ENCODE assay signal across 1 cellular context in genomic region chr17:4610656-4611055, GRCh38.
TF ChIP-seq lines count a peak whose summit lies in the region.

No MANE protein-coding gene starts in this region.

TF ChIP-seq in GM23338, 12 proteins besides CTCF, POLR2A, EP300 and RAD21 (continued from another document):
- TF ChIP-seq ZNF462 (CRISPR knock-in tag; IDR thresholded peaks at IDR 0.05) = no peak
- no peak for TF ChIP-seq EZH2phosphoT487 (IDR thresholded peaks at IDR 0.05; ENCODE audit: unreplicated experiment)
- TF ChIP-seq JUNB (IDR thresholded peaks at IDR 0.05; ENCODE audit: unreplicated experiment) = no peak
- no peak for TF ChIP-seq STAT1 (IDR thresholded peaks at IDR 0.05; ENCODE audit: unreplicated experiment)
- no peak for TF ChIP-seq ZNF114 (CRISPR knock-in tag; IDR thresholded peaks at IDR 0.05)
- no peak for TF ChIP-seq REST (IDR thresholded peaks at IDR 0.05; ENCODE audit: unreplicated experiment)
- no peak for TF ChIP-seq CREB1 (CRISPR knock-in tag; IDR thresholded peaks at IDR 0.05; ENCODE audit: low read depth)
- no peak for TF ChIP-seq ETS1 (IDR thresholded peaks at IDR 0.05)
- no peak for TF ChIP-seq EZH2 (IDR thresholded peaks at IDR 0.05; ENCODE audit: low read depth, unreplicated experiment)
